Comparison of ENCODE assay signal across 14 cellular contexts in the genomic region with DNA sequence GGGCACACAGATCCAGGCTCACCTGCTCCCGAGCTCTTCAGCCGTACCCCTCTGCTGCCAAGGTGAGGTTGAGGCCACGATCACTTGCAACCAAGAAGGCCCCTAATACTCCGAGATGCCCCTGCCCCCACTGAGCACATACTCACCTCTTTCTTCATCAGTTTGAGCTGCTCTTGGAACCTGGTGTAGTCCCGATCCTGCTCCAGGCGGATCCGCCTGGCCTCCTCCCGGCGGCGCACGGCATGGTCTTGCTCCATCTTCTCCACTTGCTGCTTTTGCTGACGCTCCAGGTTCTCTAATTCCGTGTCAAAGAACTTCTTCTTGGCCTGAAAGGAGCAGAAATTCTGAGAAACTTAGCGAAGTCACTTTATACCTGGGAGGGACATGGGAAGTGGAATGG.
"Had no signal": no experiment of that assay in that cellular context is flagged by ENCODE, and none has a peak within 500 bp of the region (broad histone marks: within the 10 kb centered on the region; RNA-seq: fewer than 3 reads in every experiment).

No MANE protein-coding gene starts in this region.

- H3K27me3 Mint-ChIP-seq: activated CD4-positive, alpha-beta T cell treated with anti-CD3 and anti-CD28 coated beads, Interleukin-2, amount 10 ng/mL, durations not matched to agents 24 days and 14 days had no signal

- H3K36me3 ChIP-seq: pancreas had no signal

- ATAC-seq: activated T-cell treated with anti-CD3 and anti-CD28 coated beads, Interleukin-2, amount 50 U/mL, for 72 hours; gastrocnemius medialis; left lung; pancreas; WTC11 had no signal

- H3K27me3 ChIP-seq: gastrocnemius medialis, left lung, pancreas, stomach, vagina had no signal

- H3K4me3 Mint-ChIP-seq: activated CD4-positive, alpha-beta T cell treated with anti-CD3 and anti-CD28 coated beads, Interleukin-2, amount 10 ng/mL, durations not matched to agents 24 days and 14 days; activated T-cell treated with anti-CD3 and anti-CD28 coated beads, Interleukin-2, amount 50 U/mL, for 72 hours; neural crest cell; WTC11 had no signal

- H3K4me1 ChIP-seq: gastrocnemius medialis had no signal

- H3K9me3 ChIP-seq: gastrocnemius medialis, left lung, pancreas, stomach, vagina had no signal

- DNase-seq: activated CD4-positive, alpha-beta T cell treated with anti-CD3 and anti-CD28 coated beads, Interleukin-2, amount 10 ng/mL, durations not matched to agents 24 days and 14 days; activated T-cell treated with anti-CD3 and anti-CD28 coated beads, Interleukin-2, amount 50 U/mL, for 72 hours; anterior cingulate cortex; gastrocnemius medialis; left lung; pancreas; stimulated activated CD4-positive, alpha-beta T cell treated with anti-CD3 and anti-CD28 coated beads, Interleukin-15, amount 100 ng/mL, for 24 hours; stimulated activated CD4-positive, alpha-beta T cell treated with anti-CD3 and anti-CD28 coated beads, Interleukin-4, amount 100 ng/mL, for 24 hours; stomach had no signal

- H3K4me3 ChIP-seq: gastrocnemius medialis, left lung, pancreas, SK-N-MC, stomach, vagina had no signal

- H3K27ac Mint-ChIP-seq: activated CD4-positive, alpha-beta T cell treated with anti-CD3 and anti-CD28 coated beads, Interleukin-2, amount 10 ng/mL, durations not matched to agents 24 days and 14 days; WTC11 had no signal

- H3K27ac ChIP-seq: epithelial cell of prostate, gastrocnemius medialis, left lung, pancreas, SK-N-MC, stomach, vagina had no signal

- H3K9me3 Mint-ChIP-seq: activated CD4-positive, alpha-beta T cell treated with anti-CD3 and anti-CD28 coated beads, Interleukin-2, amount 10 ng/mL, durations not matched to agents 24 days and 14 days; activated T-cell treated with anti-CD3 and anti-CD28 coated beads, Interleukin-2, amount 50 U/mL, for 72 hours; neural crest cell had no signal
